Comparison of ENCODE assay signal across 8 cellular contexts in genomic region chr10:124093076-124093773, GRCh38. TPM values are rescaled to one million over a fixed set of nuclear protein-coding genes. Genes with fewer than 3 reads are reported as not detected.
A peak's percentile ranks its signal among the peaks of the same experiment; 100 is the strongest.
DNase-seq lines count a peak whose midpoint lies in the region; ATAC-seq and TF ChIP-seq lines count a peak whose summit lies in the region.

CHST15 (minus strand) TSS chr10:124093598; CDS start chr10:124046212, 47,386 bp downstream.

- in situ Hi-C loops in brain microvascular endothelial cell (cut with HindIII; ENCODE audit: low pct_ligation_motif_present, low sequenced_read_pairs) = no loop called here

- peaks cover 2% of the 10 kb centered on the region for H3K4me1 Mint-ChIP-seq in activated CD4-positive, alpha-beta T cell treated with anti-CD3 and anti-CD28 coated beads for 36 hours

- H3K4me2 ChIP-seq in KMS-11 = peak within 1 kb of the TSS; percentile 78

- peak within 1 kb of the TSS; percentile 93 for H3K27ac ChIP-seq in KMS-11
- peak within 1 kb of the TSS; percentile 14 for H3K27ac ChIP-seq in brain microvascular endothelial cell

- CTCF ChIA-PET in activated CD4-positive, alpha-beta T cell treated with anti-CD3 and anti-CD28 coated beads for 36 hours (lab: Charles Lee) = interaction anchor here (0.6 kb wide), 1 partner anchor 20 kb away, joined by 3 read pairs; no protein-coding TSS in a partner anchor

- peak within 1 kb of the TSS; percentile 15; the same call in 1 of the 2 replicates for H2AFZ ChIP-seq in KMS-11 (ENCODE audit: low read depth)

- TF ChIP-seq CTCF in KMS-11 (conservative IDR thresholded peaks at IDR 0.05; ENCODE audit: low read depth, low read length) (no peak), brain microvascular endothelial cell (IDR thresholded peaks at IDR 0.05; ENCODE audit: low read depth, low read length, missing control alignments) (no peak)

- H3K27me3 Mint-ChIP-seq in activated CD4-positive, alpha-beta T cell treated with anti-CD3 and anti-CD28 coated beads for 36 hours = peaks cover 51% of the 10 kb centered on the region

- no peaks in the 10 kb centered on the region for H3K9me3 Mint-ChIP-seq in activated CD4-positive, alpha-beta T cell treated with anti-CD3 and anti-CD28 coated beads for 36 hours (ENCODE audit: low read depth)

- no peak within 1 kb of the TSS for H3K27ac Mint-ChIP-seq in activated CD4-positive, alpha-beta T cell treated with anti-CD3 and anti-CD28 coated beads for 36 hours

- no peaks in the 10 kb centered on the region; the same call in 1 of the 2 replicates for H4K20me1 ChIP-seq in KMS-11 (ENCODE audit: insufficient read depth)

- no peaks in the 10 kb centered on the region; the same call in 1 of the 2 replicates for H3K36me3 ChIP-seq in KMS-11 (ENCODE audit: insufficient read depth)
- no peaks in the 10 kb centered on the region for H3K36me3 ChIP-seq in brain microvascular endothelial cell (replicated peaks)

- H3K4me3 ChIP-seq in KMS-11 (IDR thresholded peaks at IDR 0.05; ENCODE audit: insufficient read depth, low read depth, low read length) (no peak within 1 kb of the TSS), brain microvascular endothelial cell (ENCODE audit: low read depth, low read length) (peak within 1 kb of the TSS; percentile 57), skeletal muscle cell (ENCODE audit: low read depth, low read length) (peak within 1 kb of the TSS; percentile 50)

- peak; percentile 14 for ATAC-seq in activated CD4-positive, alpha-beta T cell treated with anti-CD3 and anti-CD28 coated beads for 36 hours
- ATAC-seq in HG03342 (IDR thresholded peaks at IDR 0.05; ENCODE audit: unreplicated experiment) = no peak

- H3K9ac ChIP-seq in KMS-11 = peak within 1 kb of the TSS; percentile 87

- H3K79me2 ChIP-seq in KMS-11 (ENCODE audit: insufficient read depth, low read depth) = peaks cover 72% of the 10 kb centered on the region

- DNase-seq in activated CD4-positive, alpha-beta T cell treated with anti-CD3 and anti-CD28 coated beads for 36 hours = peak; percentile 18
- no peak for DNase-seq in activated CD4-positive, alpha-beta T cell treated with anti-CD3 and anti-CD28 coated beads, Interleukin-2, amount 50 U/mL, for 4 hours
- DNase-seq in brain microvascular endothelial cell = peak; percentile 69
- DNase-seq in iris pigment epithelial cell (ENCODE audit: low read depth) = peak; percentile 36
- DNase-seq in skeletal muscle cell (ENCODE audit: low read depth) = no peak
- DNase-seq in middle frontal gyrus (ENCODE audit: extremely low spot score, low spot score) = no peak

- H3K36me3 Mint-ChIP-seq in activated CD4-positive, alpha-beta T cell treated with anti-CD3 and anti-CD28 coated beads for 36 hours (ENCODE audit: low read depth) = no peaks in the 10 kb centered on the region

- intact Hi-C loops in activated CD4-positive, alpha-beta T cell treated with anti-CD3 and anti-CD28 coated beads for 36 hours (cut with DNase I, micrococcal nuclease) = loop anchor here in 1 of 2 experiments (2.0 to 5.0 kb wide), 2 partner anchors 98 to 956 kb away; partner anchors contain the start of gene HMX3

- POLR2A ChIA-PET in activated CD4-positive, alpha-beta T cell treated with anti-CD3 and anti-CD28 coated beads for 36 hours (lab: Charles Lee) = no interaction called here

- no peaks in the 10 kb centered on the region for H3K27me3 ChIP-seq in KMS-11 (ENCODE audit: insufficient read depth, low read depth)
- peaks cover 1% of the 10 kb centered on the region for H3K27me3 ChIP-seq in brain microvascular endothelial cell (replicated peaks)

- H3K4me3 Mint-ChIP-seq in activated CD4-positive, alpha-beta T cell treated with anti-CD3 and anti-CD28 coated beads for 36 hours = peak within 1 kb of the TSS; percentile 54

- H3K4me1 ChIP-seq in KMS-11 (ENCODE audit: low read depth, poor library complexity, severe bottlenecking) = peaks cover 42% of the 10 kb centered on the region

RNA-seq across cellular contexts. Expression of gene CHST15, which starts in this region (rescaled TPM):
- total RNA-seq in activated CD4-positive, alpha-beta T cell treated with anti-CD3 and anti-CD28 coated beads for 36 hours = under 1 TPM; 0.40 to 0.43 TPM

Comparison
In these comparisons a context has a peak if more than half of its experiments do, and no peak if none do; other contexts are left out.
1. Peak in DNase-seq and ATAC-seq in activated CD4-positive, alpha-beta T cell treated with anti-CD3 and anti-CD28 coated beads for 36 hours; RNA of the gene not detected or under 1 TPM.
2. DNase-seq: peak in brain microvascular endothelial cell (single experiment) and iris pigment epithelial cell (single experiment); none in activated CD4-positive, alpha-beta T cell treated with anti-CD3 and anti-CD28 coated beads, Interleukin-2, amount 50 U/mL, for 4 hours (0 of 2), skeletal muscle cell (single experiment) and middle frontal gyrus (single experiment).